ENCODE assay signal across 1 cellular context in the genomic region with DNA sequence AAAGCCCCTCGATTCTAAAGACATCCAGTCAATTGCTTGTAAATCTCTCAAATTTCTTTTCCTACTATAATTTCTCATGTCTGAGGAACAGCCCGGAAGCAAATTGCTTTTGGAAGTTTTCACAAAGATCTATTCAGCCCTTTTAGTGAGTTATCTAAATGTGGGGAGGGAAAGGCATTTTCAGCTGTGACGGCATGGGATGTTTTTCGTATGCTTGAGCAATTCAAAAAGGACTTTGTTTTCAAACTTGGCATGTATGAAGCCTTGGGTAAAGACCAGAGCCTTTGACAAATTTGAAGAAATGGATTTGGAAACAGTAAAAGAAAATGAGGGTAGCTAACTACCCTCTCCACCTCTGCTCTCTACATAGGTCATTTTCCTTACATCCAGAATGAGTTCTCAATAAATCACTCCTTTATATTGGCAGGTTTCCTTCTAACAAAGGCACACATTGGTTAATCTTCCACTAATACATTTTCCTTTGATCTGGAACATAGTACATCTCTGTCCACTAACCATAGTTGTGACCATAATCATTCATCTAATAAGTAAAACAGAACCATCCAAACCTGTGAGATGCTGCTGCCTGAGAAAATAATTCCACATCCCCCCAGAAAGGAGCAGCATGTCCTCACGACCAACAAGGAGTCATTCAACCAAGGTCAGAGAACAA.
A peak's percentile ranks its signal among the peaks of the same experiment; 100 is the strongest.
TF ChIP-seq lines count a peak whose summit lies in the region.

No MANE protein-coding gene starts in this region.

TF ChIP-seq in liver, 16 proteins besides CTCF, POLR2A, EP300 and RAD21 (continued from another document):
- TF ChIP-seq REST (IDR thresholded peaks at IDR 0.05) = peak; percentile 66
- TF ChIP-seq MAX (IDR thresholded peaks at IDR 0.05) = no peak
- TF ChIP-seq NR2F2 (IDR thresholded peaks at IDR 0.05) = no peak
- TF ChIP-seq GABPA (IDR thresholded peaks at IDR 0.05 in 1 of 2, conservative IDR thresholded peaks at IDR 0.05 in 1 of 2) = no peak
- TF ChIP-seq TAF1 (conservative IDR thresholded peaks at IDR 0.05) = no peak
- TF ChIP-seq RXRA (IDR thresholded peaks at IDR 0.05) = peak in 1 of 2 donors; percentile 25
- peak; percentile 30 for TF ChIP-seq YY1 (IDR thresholded peaks at IDR 0.05)
- no peak for TF ChIP-seq FOXA2 (IDR thresholded peaks at IDR 0.05)
- peak in 1 of 2 donors; percentile 31 for TF ChIP-seq EGR1 (IDR thresholded peaks at IDR 0.05; ENCODE audit: low read depth in 2 of 2)
